In the genomic region with DNA sequence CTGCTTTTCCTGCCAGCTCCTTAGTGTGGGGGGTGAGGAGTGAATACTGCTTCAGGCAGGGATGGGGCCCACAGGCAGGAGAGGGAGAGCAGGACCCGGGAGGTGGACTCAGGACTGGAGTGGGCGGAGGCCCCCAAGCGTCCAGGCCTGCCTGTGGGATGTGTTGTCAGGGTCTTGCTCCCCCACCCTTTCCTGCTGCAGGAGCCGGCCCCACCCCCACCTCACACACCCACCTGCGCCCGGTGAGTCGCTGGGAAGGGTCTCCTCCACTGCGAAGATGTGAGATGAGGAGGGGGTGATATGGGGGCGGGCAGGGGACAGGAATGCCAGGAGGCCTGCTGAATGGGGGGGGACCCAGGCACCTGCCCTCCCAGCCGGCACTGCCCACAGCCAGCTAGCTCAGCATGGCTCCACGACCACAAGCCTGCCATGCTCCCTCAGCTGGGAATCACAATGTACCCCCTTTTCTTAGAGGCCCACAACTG, we compare ENCODE assay signal across 8 cellular contexts. TPM values are rescaled to one million over a fixed set of nuclear protein-coding genes. Genes with fewer than 3 reads are reported as not detected.
DNase-seq lines count a peak whose midpoint lies in the region; ATAC-seq and TF ChIP-seq lines count a peak whose summit lies in the region.

No MANE protein-coding gene starts in this region.

- no peaks in the 10 kb centered on the region for H3K36me3 ChIP-seq in A673 (ENCODE audit: insufficient read depth, low read length, poor library complexity, severe bottlenecking)
- H3K36me3 ChIP-seq in IMR-90 (ENCODE audit: control insufficient read depth, insufficient read depth, low read length) = peaks cover 3% of the 10 kb centered on the region; the same call in 1 of the 2 replicates

- H3K4me1 ChIP-seq in A673 (ENCODE audit: insufficient read depth, low read length, poor library complexity, severe bottlenecking) = peaks cover 21% of the 10 kb centered on the region
- peaks cover 15% of the 10 kb centered on the region for H3K4me1 ChIP-seq in IMR-90 (ENCODE audit: control insufficient read depth, insufficient read depth, low read length)

- no peak overlapping the region for H2BK20ac ChIP-seq in IMR-90 (ENCODE audit: low read depth, low read length)

- peak; percentile 13 for ATAC-seq in IMR-90 (ENCODE audit: low read depth)
- no peak for ATAC-seq in HG02571 (IDR thresholded peaks at IDR 0.05; ENCODE audit: unreplicated experiment)
- no peak for ATAC-seq in HG03439 (IDR thresholded peaks at IDR 0.05; ENCODE audit: unreplicated experiment)
- ATAC-seq in HG02870 (IDR thresholded peaks at IDR 0.05; ENCODE audit: unreplicated experiment) = no peak

- H4K8ac ChIP-seq in IMR-90 (ENCODE audit: low read depth in 2 of 2, low read length in 2 of 2) = peak overlapping the region in 1 of 2 experiments; percentile 10; a peak in 1 of 4 replicates

- in situ Hi-C loops in IMR-90 (cut with MboI; ENCODE audit: low sequenced_read_pairs) = no loop called here

- peaks cover 4 to 28% of the 10 kb centered on the region in 2 experiments; a peak in 2 of 4 replicates for H3K79me1 ChIP-seq in IMR-90 (ENCODE audit: low read depth in 1 of 2, low read length in 2 of 2)

- no peak overlapping the region for H3K18ac ChIP-seq in IMR-90 (ENCODE audit: low read depth, low read length)

- H3K27me3 ChIP-seq in A673 (replicated peaks; ENCODE audit: insufficient read depth, low read depth, low read length, poor library complexity) (no peaks in the 10 kb centered on the region), IMR-90 (ENCODE audit: control insufficient read depth, insufficient read depth, low read length) (peaks cover 16% of the 10 kb centered on the region)

- POLR2A ChIA-PET in A673 (lab: Charles Lee; ENCODE audit: low non-redundant PET) (interaction anchor here (0.7 kb wide), 1 partner anchor 31 kb away, joined by 3 read pairs; no protein-coding TSS in a partner anchor), IMR-90 (lab: Charles Lee; ENCODE audit: unreplicated experiment) (no interaction called here)

- no peak overlapping the region for H4K91ac ChIP-seq in IMR-90 (ENCODE audit: insufficient read depth, low read depth, low read length)

- no peak for DNase-seq in A673 (ENCODE audit: low spot score)
- DNase-seq in IMR-90 = no peak
- peak; percentile 50 for DNase-seq in myocyte (ENCODE audit: low read depth)
- DNase-seq in NCI-H2029 treated with DMSO at 0.1 percent for 48 hours (lab: John Stamatoyannopoulos, UW) = no peak

- CTCF ChIA-PET in A673 (lab: Charles Lee) = no interaction called here
- CTCF ChIA-PET in IMR-90 (lab: Yijun Ruan, JAX) = interaction anchor here (1.0 to 1.7 kb wide), 3 partner anchors 12 to 159 kb away, joined by 3 to 6 read pairs (median 5); no protein-coding TSS in a partner anchor

- H4K20me1 ChIP-seq in IMR-90 (ENCODE audit: insufficient read depth, low read length) = peaks cover 11% of the 10 kb centered on the region

- H3K56ac ChIP-seq in IMR-90 (ENCODE audit: extremely low read depth, insufficient read depth, low read length) = no peak overlapping the region

- H2BK5ac ChIP-seq in IMR-90 (ENCODE audit: low read depth, low read length, poor library complexity, severe bottlenecking) = no peak overlapping the region

- H2BK120ac ChIP-seq in IMR-90 (ENCODE audit: low read depth, low read length) = no peak overlapping the region

- H3K9ac ChIP-seq in IMR-90 (ENCODE audit: low read depth, low read length) = peak overlapping the region; percentile 21; the same call in 1 of the 2 replicates

- no peaks in the 10 kb centered on the region for H3K9me3 ChIP-seq in A673 (ENCODE audit: low read depth, low read length, poor library complexity, severe bottlenecking)
- H3K9me3 ChIP-seq in IMR-90 (ENCODE audit: control insufficient read depth, insufficient read depth, low read length) = no peaks in the 10 kb centered on the region

- H3K27ac ChIP-seq in A673 (ENCODE audit: low read depth, low read length, poor library complexity, severe bottlenecking) = no peak overlapping the region
- no peak overlapping the region for H3K27ac ChIP-seq in IMR-90 (ENCODE audit: insufficient read depth, low read length)
- peak overlapping the region; percentile 39 for H3K27ac ChIP-seq in cingulate gyrus (ENCODE audit: low read depth, low read length)

- no peak for TF ChIP-seq RAD21 in IMR-90 (IDR thresholded peaks at IDR 0.05; ENCODE audit: low read length)

- peak overlapping the region; percentile 93 for H2AFZ ChIP-seq in IMR-90 (replicated peaks; ENCODE audit: low read length, poor library complexity)

- no peak for TF ChIP-seq CTCF in A673 (conservative IDR thresholded peaks at IDR 0.05; ENCODE audit: low read depth, low read length)
- no peak for TF ChIP-seq CTCF in IMR-90 (conservative IDR thresholded peaks at IDR 0.05; ENCODE audit: low read depth, low read length)

- dilution Hi-C loops in IMR-90 (cut with HindIII; ENCODE audit: low sequenced_read_pairs, unreplicated experiment) = no loop called here

- 0% methylated on average over 2 of the region's 11 CpGs; no CpG with 5 or more reads in 1 of the 2 experiments for WGBS in IMR-90 (ENCODE audit: extremely low coverage in 2 of 2, insufficient read length in 1 of 2), 2 experiments

- no peak overlapping the region for H3K14ac ChIP-seq in IMR-90 (replicated peaks; ENCODE audit: low read depth, low read length)

- H2BK15ac ChIP-seq in IMR-90 (ENCODE audit: low read depth, low read length) = no peak overlapping the region

- no peak overlapping the region for H2AK5ac ChIP-seq in IMR-90 (ENCODE audit: low read depth, low read length)

- H3K23ac ChIP-seq in IMR-90 (ENCODE audit: low read depth, low read length) = no peak overlapping the region

- H3K4me3 ChIP-seq in A673 (ENCODE audit: low read depth, low read length, poor library complexity, severe bottlenecking) = peak overlapping the region; percentile 68
- peak overlapping the region; percentile 88 for H3K4me3 ChIP-seq in IMR-90 (ENCODE audit: insufficient read depth, low read depth, low read length)

- intact Hi-C loops in A673 (cut with micrococcal nuclease; ENCODE audit: unreplicated experiment) (no loop called here), IMR-90 (cut with micrococcal nuclease) (no loop called here)

- H3K4me2 ChIP-seq in IMR-90 (ENCODE audit: low read depth, low read length) = peak overlapping the region; percentile 86

- peaks cover 8% of the 10 kb centered on the region; the same call in 1 of the 2 replicates for H3K9me1 ChIP-seq in IMR-90 (ENCODE audit: insufficient read depth, low read length)

- no peak overlapping the region for H3K4ac ChIP-seq in IMR-90 (ENCODE audit: low read depth, low read length)

- peak overlapping the region; percentile 95 for H2AK9ac ChIP-seq in IMR-90 (replicated peaks; ENCODE audit: low read depth, low read length, poor library complexity)

- H4K5ac ChIP-seq in IMR-90 (ENCODE audit: low read depth, low read length) = no peak overlapping the region

- BruUV-seq in A673 (replicated peaks; lab: Mats Ljungman, UMichigan) = no TSS peak
- BruUV-seq in IMR-90 (replicated peaks; lab: Mats Ljungman, UMichigan) = no TSS peak

- no peak for TF ChIP-seq POLR2A in IMR-90 (IDR thresholded peaks at IDR 0.05; ENCODE audit: low read depth, low read length)

TF ChIP-seq in IMR-90, 13 proteins besides CTCF, POLR2A, EP300 and RAD21:
- TF ChIP-seq, protein P1, sequence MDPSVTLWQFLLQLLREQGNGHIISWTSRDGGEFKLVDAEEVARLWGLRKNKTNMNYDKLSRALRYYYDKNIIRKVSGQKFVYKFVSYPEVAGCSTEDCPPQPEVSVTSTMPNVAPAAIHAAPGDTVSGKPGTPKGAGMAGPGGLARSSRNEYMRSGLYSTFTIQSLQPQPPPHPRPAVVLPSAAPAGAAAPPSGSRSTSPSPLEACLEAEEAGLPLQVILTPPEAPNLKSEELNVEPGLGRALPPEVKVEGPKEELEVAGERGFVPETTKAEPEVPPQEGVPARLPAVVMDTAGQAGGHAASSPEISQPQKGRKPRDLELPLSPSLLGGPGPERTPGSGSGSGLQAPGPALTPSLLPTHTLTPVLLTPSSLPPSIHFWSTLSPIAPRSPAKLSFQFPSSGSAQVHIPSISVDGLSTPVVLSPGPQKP (IDR thresholded peaks at IDR 0.05; ENCODE audit: borderline replicate concordance, low read depth, low read length) = no peak
- TF ChIP-seq MXI1 (IDR thresholded peaks at IDR 0.05; ENCODE audit: borderline replicate concordance, low read depth, low read length) (no peak), CHD1 (IDR thresholded peaks at IDR 0.05; ENCODE audit: low read depth, low read length) (no peak), MAFK (IDR thresholded peaks at IDR 0.05; ENCODE audit: low read depth, low read length) (no peak), FOS (IDR thresholded peaks at IDR 0.05; ENCODE audit: low read depth, low read length) (no peak)

RNA-seq across cellular contexts. Expression of a gene that starts 1.1 kb away (rescaled TPM):
- total RNA-seq in A673 (2021) = 12.8 and 14.9 TPM in 2 replicates
- 3.1 and 3.2 TPM in 2 replicates for total RNA-seq in IMR-90 (2012; rRNA removed)
- 5.9 and 8.1 TPM in 2 replicates for polyA plus RNA-seq in IMR-90 (2012; rRNA removed)
- 3.5 and 12.3 TPM in 2 replicates for polyA plus RNA-seq in IMR-90 (2012; cell fraction: cytosol; rRNA removed)
- polyA plus RNA-seq in IMR-90 (2012; cell fraction: nucleus; rRNA removed; ENCODE audit: low replicate concordance) = 3.7 and 9.3 TPM in 2 replicates
- total RNA-seq in myocyte = 89.5 and 141 TPM in 2 replicates
- polyA plus RNA-seq in myocyte (2012) = 36.0 TPM

RNA-seq across cellular contexts. Expression of a gene that starts 17.4 kb away (rescaled TPM):
- total RNA-seq in A673 (2021) (50.4 and 52.0 TPM in 2 replicates), IMR-90 (2012; rRNA removed) (38.9 and 39.2 TPM in 2 replicates), myocyte (337 and 394 TPM in 2 replicates)
- 494 and 588 TPM in 2 replicates for polyA plus RNA-seq in IMR-90 (2012; rRNA removed)
- 401 and 565 TPM in 2 replicates for polyA plus RNA-seq in IMR-90 (2012; cell fraction: cytosol; rRNA removed)
- polyA plus RNA-seq in IMR-90 (2012; cell fraction: nucleus; rRNA removed; ENCODE audit: low replicate concordance) = 146 and 360 TPM in 2 replicates
- polyA plus RNA-seq in myocyte (2012) = 460 TPM

RNA-seq across cellular contexts. Expression of a gene that starts 26.9 kb away (rescaled TPM):
- total RNA-seq in A673 (2021) (0.62 and 1.0 TPM in 2 replicates), IMR-90 (2012; rRNA removed) (under 0.01 TPM in 2 replicates), myocyte (0.10 TPM in 1 of 2 replicates, not detected in the other)
- polyA plus RNA-seq in IMR-90 (2012; rRNA removed) = 0.22 and 0.26 TPM in 2 replicates
- 0.04 and 0.21 TPM in 2 replicates for polyA plus RNA-seq in IMR-90 (2012; cell fraction: cytosol; rRNA removed)
- polyA plus RNA-seq in IMR-90 (2012; cell fraction: nucleus; rRNA removed; ENCODE audit: low replicate concordance) = 2.4 and 2.8 TPM in 2 replicates
- polyA plus RNA-seq in myocyte (2012) = 0.47 TPM

RNA-seq across cellular contexts. Expression of a gene that starts 37.9 kb away (rescaled TPM):
- total RNA-seq in A673 (2021) (75.5 and 83.5 TPM in 2 replicates), IMR-90 (2012; rRNA removed) (49.1 and 49.2 TPM in 2 replicates), myocyte (80.8 and 84.0 TPM in 2 replicates)
- polyA plus RNA-seq in IMR-90 (2012; rRNA removed) = 99.7 and 119 TPM in 2 replicates
- polyA plus RNA-seq in IMR-90 (2012; cell fraction: cytosol; rRNA removed) = 126 and 127 TPM in 2 replicates
- polyA plus RNA-seq in IMR-90 (2012; cell fraction: nucleus; rRNA removed; ENCODE audit: low replicate concordance) = 142 and 367 TPM in 2 replicates
- polyA plus RNA-seq in myocyte (2012) = 117 TPM

RNA-seq across cellular contexts. Expression of a gene that starts 54.1 kb away (rescaled TPM):
- total RNA-seq in A673 (2021) (0.56 and 1.2 TPM in 2 replicates), IMR-90 (2012; rRNA removed) (under 0.01 TPM in 2 replicates), myocyte (0.40 and 0.62 TPM in 2 replicates)
- 0.07 and 0.34 TPM in 2 replicates for polyA plus RNA-seq in IMR-90 (2012; rRNA removed)
- polyA plus RNA-seq in IMR-90 (2012; cell fraction: cytosol; rRNA removed) = 0.16 and 0.18 TPM in 2 replicates
- polyA plus RNA-seq in IMR-90 (2012; cell fraction: nucleus; rRNA removed; ENCODE audit: low replicate concordance) = 0.51 and 0.57 TPM in 2 replicates
- 0.86 TPM for polyA plus RNA-seq in myocyte (2012)
